In genomic region chr19:12886943-12887747, GRCh38 we compare ENCODE assay signal across 11 cellular contexts. TPM values are rescaled to one million over a fixed set of nuclear protein-coding genes. Genes with fewer than 3 reads are reported as not detected.
DNase-seq lines count a peak whose midpoint lies in the region; ATAC-seq and TF ChIP-seq lines count a peak whose summit lies in the region.
"Had no signal": no experiment of that assay in that cellular context is flagged by ENCODE, and none has a peak within 500 bp of the region (broad histone marks: within the 10 kb centered on the region; RNA-seq: fewer than 3 reads in every experiment).

KLF1 (minus strand) TSS chr19:12887201; CDS start chr19:12887140, 61 bp downstream.

- H3K27me3 ChIP-seq in KMS-11 (ENCODE audit: insufficient read depth, low read depth) (no peaks in the 10 kb centered on the region), tibial artery (peaks cover 0 to 40% of the 10 kb centered on the region in 2 donors), gastroesophageal sphincter (peaks cover 38% of the 10 kb centered on the region)
- H3K27me3 ChIP-seq: thyroid gland had no signal

- H3K4me1 Mint-ChIP-seq in CD14-positive monocyte, result peaks cover 52% of the 10 kb centered on the region
- H3K4me1 Mint-ChIP-seq in central memory CD8-positive, alpha-beta T cell, result peaks cover 31% of the 10 kb centered on the region
- H3K4me1 Mint-ChIP-seq in natural killer cell, result peaks cover 19 to 36% of the 10 kb centered on the region in 2 donors

- H3K27ac Mint-ChIP-seq in CD14-positive monocyte (peak within 1 kb of the TSS in 1 of 7 donors; percentile 44), natural killer cell (no peak within 1 kb of the TSS)
- no peak within 1 kb of the TSS for H3K27ac Mint-ChIP-seq in central memory CD8-positive, alpha-beta T cell (ENCODE audit: low read depth)

- H3K4me3 ChIP-seq in KMS-11 (IDR thresholded peaks at IDR 0.05; ENCODE audit: insufficient read depth, low read depth, low read length) (no peak within 1 kb of the TSS), tibial artery (peak within 1 kb of the TSS in 1 of 2 donors; percentile 27), gastroesophageal sphincter (peak within 1 kb of the TSS in 1 of 2 donors; percentile 49)

- H3K27me3 Mint-ChIP-seq in CD14-positive monocyte (ENCODE audit: low read depth in 3 of 3) (peaks cover 7 to 19% (median 12%) of the 10 kb centered on the region in 3 donors), natural killer cell (ENCODE audit: low read depth in 2 of 2) (no peaks in the 10 kb centered on the region)
- H3K27me3 Mint-ChIP-seq in central memory CD8-positive, alpha-beta T cell, result no peaks in the 10 kb centered on the region

- no peak for DNase-seq in CD14-positive monocyte (ENCODE audit: low spot score)
- no peak for DNase-seq in central memory CD8-positive, alpha-beta T cell (ENCODE audit: low spot score in 2 of 2)
- no peak for DNase-seq in natural killer cell
- no peak for DNase-seq in tibial artery
- DNase-seq in SKM-1 (lab: John Stamatoyannopoulos, UW; ENCODE audit: unreplicated experiment), result no peak
- DNase-seq: thyroid gland had no signal

- peaks cover 7% of the 10 kb centered on the region; the same call in 1 of the 2 replicates for H3K79me2 ChIP-seq in KMS-11 (ENCODE audit: insufficient read depth, low read depth)

- H3K9ac ChIP-seq in KMS-11, result no peak within 1 kb of the TSS

- no peak for TF ChIP-seq POLR2A in gastroesophageal sphincter (IDR thresholded peaks at IDR 0.05)

- ATAC-seq in central memory CD8-positive, alpha-beta T cell (replicated peaks; ENCODE audit: extremely low read depth, poor library complexity, severe bottlenecking), result no peak
- ATAC-seq in natural killer cell (no peak), HG03095 (IDR thresholded peaks at IDR 0.05; ENCODE audit: unreplicated experiment) (no peak), gastroesophageal sphincter (no peak)
- ATAC-seq: esophagus mucosa had no signal

- H3K9me3 Mint-ChIP-seq in CD14-positive monocyte (peaks cover 8 to 27% (median 13%) of the 10 kb centered on the region in 7 donors), natural killer cell (no peaks in the 10 kb centered on the region)
- no peaks in the 10 kb centered on the region for H3K9me3 Mint-ChIP-seq in central memory CD8-positive, alpha-beta T cell

- intact Hi-C loops in CD14-positive monocyte (cut with micrococcal nuclease) (loop anchor here in 1 of 2 donors (10.0 kb wide), 2 partner anchors 48 to 78 kb away; partner anchors contain the start of genes CALR, DAND5 and FARSA), natural killer cell (cut with micrococcal nuclease) (no loop called here), tibial artery (cut with DNase I; ENCODE audit: low total_unique reads) (loop anchor here (5.0 to 10.0 kb wide), 2 partner anchors 58 to 80 kb away; partner anchors contain the start of genes DAND5 and RAD23A)

- no peaks in the 10 kb centered on the region for H4K20me1 ChIP-seq in KMS-11 (ENCODE audit: insufficient read depth)

- H3K36me3 ChIP-seq in KMS-11 (ENCODE audit: insufficient read depth) (no peaks in the 10 kb centered on the region), tibial artery (no peaks in the 10 kb centered on the region), gastroesophageal sphincter (no peaks in the 10 kb centered on the region)
- H3K36me3 ChIP-seq: thyroid gland had no signal

- H3K4me1 ChIP-seq in KMS-11 (ENCODE audit: low read depth, poor library complexity, severe bottlenecking) (peaks cover 22% of the 10 kb centered on the region), tibial artery (peaks cover 0 to 30% (median 25%) of the 10 kb centered on the region in 4 donors), gastroesophageal sphincter (peaks cover 0 to 33% (median 25%) of the 10 kb centered on the region in 3 donors)

- peaks cover 0 to 13% (median 5%) of the 10 kb centered on the region in 3 donors for H3K9me3 ChIP-seq in tibial artery
- H3K9me3 ChIP-seq in gastroesophageal sphincter, result peaks cover 0 to 12% (median 0%) of the 10 kb centered on the region in 3 donors
- H3K9me3 ChIP-seq: thyroid gland had no signal

- H3K36me3 Mint-ChIP-seq in CD14-positive monocyte (no peaks in the 10 kb centered on the region), natural killer cell (no peaks in the 10 kb centered on the region)
- peaks cover 18% of the 10 kb centered on the region for H3K36me3 Mint-ChIP-seq in central memory CD8-positive, alpha-beta T cell (ENCODE audit: insufficient read depth)

- H3K27ac ChIP-seq in KMS-11 (no peak within 1 kb of the TSS), tibial artery (no peak within 1 kb of the TSS), gastroesophageal sphincter (no peak within 1 kb of the TSS)

- TF ChIP-seq EP300 in gastroesophageal sphincter (IDR thresholded peaks at IDR 0.05), result no peak

- peak within 1 kb of the TSS; percentile 98; the same call in 1 of the 2 replicates for H2AFZ ChIP-seq in KMS-11 (ENCODE audit: low read depth)

- no peak for TF ChIP-seq CTCF in CD14-positive monocyte (IDR thresholded peaks at IDR 0.05)
- TF ChIP-seq CTCF in KMS-11 (conservative IDR thresholded peaks at IDR 0.05; ENCODE audit: low read depth, low read length), result no peak
- no peak for TF ChIP-seq CTCF in natural killer cell (IDR thresholded peaks at IDR 0.05)
- TF ChIP-seq CTCF in tibial artery (IDR thresholded peaks at IDR 0.05), result no peak
- TF ChIP-seq CTCF in gastroesophageal sphincter (IDR thresholded peaks at IDR 0.05), result no peak

- WGBS in gastroesophageal sphincter (ENCODE audit: low coverage in 1 of 2), 2 donors, result 43% methylated on average over 3 of the region's 17 CpGs; no CpG with 5 or more reads in 1 of the 2 donors

- H3K4me2 ChIP-seq in KMS-11, result peak within 1 kb of the TSS; percentile 73

- peak within 1 kb of the TSS; percentile 34 to 70 for H3K4me3 Mint-ChIP-seq in CD14-positive monocyte
- H3K4me3 Mint-ChIP-seq in central memory CD8-positive, alpha-beta T cell, result peak within 1 kb of the TSS; percentile 71
- H3K4me3 Mint-ChIP-seq in natural killer cell, result peak within 1 kb of the TSS; percentile 79

RNA-seq across cellular contexts. Expression of gene KLF1, which starts in this region (rescaled TPM):
- under 1 TPM; 0.28 to 0.45 TPM for polyA plus RNA-seq in CD14-positive monocyte
- total RNA-seq in natural killer cell (not detected), gastroesophageal sphincter (not detected)
- total RNA-seq: esophagus mucosa, mesenteric fat pad, thyroid gland had no signal
